In genomic region chr13:100363351-100363750, GRCh38 we compare ENCODE assay signal across 12 cellular contexts.
DNase-seq lines count a peak whose midpoint lies in the region; ATAC-seq and TF ChIP-seq lines count a peak whose summit lies in the region.
"Had no signal": no experiment of that assay in that cellular context is flagged by ENCODE, and none has a peak within 500 bp of the region (broad histone marks: within the 10 kb centered on the region; RNA-seq: fewer than 3 reads in every experiment).

No MANE protein-coding gene starts in this region.

- H2BK15ac ChIP-seq in neuronal stem cell (ENCODE audit: low read length), result no peak overlapping the region

- H3K27me3 ChIP-seq in neuronal stem cell (ENCODE audit: control insufficient read depth in 3 of 3, insufficient read depth in 3 of 3, low read depth in 1 of 3, low read length in 3 of 3), result no peaks in the 10 kb centered on the region
- H3K27me3 ChIP-seq: spleen had no signal

- no peak overlapping the region for H4K8ac ChIP-seq in neuronal stem cell (ENCODE audit: low read depth, low read length)

- H3K27ac ChIP-seq in VCaP (0 out of 2 replicates have a peak overlapping the region, but pooled peaks have one; percentile 5), neuronal stem cell (replicated peaks; ENCODE audit: low read length) (no peak overlapping the region)
- H3K27ac ChIP-seq: spleen had no signal

- no peak overlapping the region for H2BK120ac ChIP-seq in neuronal stem cell (ENCODE audit: low read depth, low read length)

- H3K9me3 ChIP-seq in neuronal stem cell (replicated peaks in 1 of 2; ENCODE audit: control insufficient read depth in 2 of 2, insufficient read depth in 1 of 2, low read depth in 1 of 2, low read length in 2 of 2), result no peaks in the 10 kb centered on the region
- H3K9me3 ChIP-seq: spleen had no signal

- H3K36me3 ChIP-seq in neuronal stem cell (replicated peaks in 1 of 2; ENCODE audit: control insufficient read depth in 2 of 2, insufficient read depth in 2 of 2, low read length in 2 of 2), result peaks cover 0 to 2% of the 10 kb centered on the region in 2 donors
- H3K36me3 ChIP-seq: spleen had no signal

- no peak overlapping the region for H3K18ac ChIP-seq in neuronal stem cell (ENCODE audit: low read length)

- no peak overlapping the region for H3K23ac ChIP-seq in neuronal stem cell (ENCODE audit: low read depth, low read length, poor library complexity)

- peaks cover 7 to 33% of the 10 kb centered on the region in 2 donors for H3K4me1 ChIP-seq in neuronal stem cell (ENCODE audit: control insufficient read depth in 2 of 2, insufficient read depth in 1 of 2, low read depth in 1 of 2, low read length in 2 of 2)
- H3K4me1 ChIP-seq: spleen had no signal

- TF ChIP-seq CTCF in VCaP (conservative IDR thresholded peaks at IDR 0.05) (no peak), foreskin fibroblast (IDR thresholded peaks at IDR 0.05; ENCODE audit: low read depth, low read length) (no peak)

- no peak overlapping the region for H2BK12ac ChIP-seq in neuronal stem cell (ENCODE audit: low read length)

- H2AK5ac ChIP-seq in neuronal stem cell (ENCODE audit: low read depth, low read length), result no peak overlapping the region

- H4K91ac ChIP-seq in neuronal stem cell (ENCODE audit: low read depth, low read length, poor library complexity), result no peak overlapping the region

- H3K4me2 ChIP-seq in neuronal stem cell (ENCODE audit: insufficient read depth, low read length, poor library complexity, severe bottlenecking), result no peak overlapping the region

- DNase-seq in NCI-H1417 (lab: John Stamatoyannopoulos, UW), result peak in 2 of 3 experiments; percentile 20 to 69
- no peak for DNase-seq in NCI-H1417 treated with DMSO at 0.1 percent for 48 hours (lab: John Stamatoyannopoulos, UW)
- DNase-seq in foreskin fibroblast, result peak; percentile 58 to 73
- peak; percentile 84 for DNase-seq in smooth muscle cell of the brain vasculature (ENCODE audit: low read depth, low spot score)
- DNase-seq in neuronal stem cell (ENCODE audit: low spot score), result no peak
- DNase-seq: ACHN; activated CD4-positive, alpha-beta T cell treated with anti-CD3 and anti-CD28 coated beads, Interleukin-2, amount 50 U/mL, for 1 hour; NCI-H2029 treated with DMSO at 0.1 percent for 48 hours; spleen had no signal

- H2AFZ ChIP-seq in neuronal stem cell (ENCODE audit: low read length), result no peak overlapping the region

- H3K9ac ChIP-seq in neuronal stem cell (ENCODE audit: low read depth, low read length, poor library complexity), result no peak overlapping the region

- H3K14ac ChIP-seq in neuronal stem cell (ENCODE audit: low read length), result no peak overlapping the region

- H3K79me1 ChIP-seq in neuronal stem cell (ENCODE audit: low read depth, low read length), result no peaks in the 10 kb centered on the region

- no peak overlapping the region for H3K4ac ChIP-seq in neuronal stem cell (ENCODE audit: low read length)

- WGBS in neuronal stem cell (ENCODE audit: extremely low coverage in 2 of 2, insufficient read length in 2 of 2, insufficient replicate concordance in 1 of 2), 2 donors, result no CpG with 5 or more reads among the region's 3 CpGs

- H2BK5ac ChIP-seq in neuronal stem cell (ENCODE audit: low read length), result no peak overlapping the region

- no peak for ATAC-seq in HG03045 (IDR thresholded peaks at IDR 0.05; ENCODE audit: unreplicated experiment)
- no peak for ATAC-seq in HG02610 (IDR thresholded peaks at IDR 0.05; ENCODE audit: unreplicated experiment)

- no peak overlapping the region for H3K4me3 ChIP-seq in foreskin fibroblast (ENCODE audit: low read depth in 1 of 2, low read length in 2 of 2)
- no peak overlapping the region for H3K4me3 ChIP-seq in neuronal stem cell (ENCODE audit: low read length in 2 of 2)
- H3K4me3 ChIP-seq: spleen had no signal

Comparison
In these comparisons a context has a peak if more than half of its experiments do, and no peak if none do; other contexts are left out.
1. DNase-seq: peak in NCI-H1417 (2 of 3), foreskin fibroblast (2 of 2) and smooth muscle cell of the brain vasculature (single experiment); none in NCI-H1417 treated with DMSO at 0.1 percent for 48 hours (single experiment) and neuronal stem cell (single experiment).